In the genomic region with DNA sequence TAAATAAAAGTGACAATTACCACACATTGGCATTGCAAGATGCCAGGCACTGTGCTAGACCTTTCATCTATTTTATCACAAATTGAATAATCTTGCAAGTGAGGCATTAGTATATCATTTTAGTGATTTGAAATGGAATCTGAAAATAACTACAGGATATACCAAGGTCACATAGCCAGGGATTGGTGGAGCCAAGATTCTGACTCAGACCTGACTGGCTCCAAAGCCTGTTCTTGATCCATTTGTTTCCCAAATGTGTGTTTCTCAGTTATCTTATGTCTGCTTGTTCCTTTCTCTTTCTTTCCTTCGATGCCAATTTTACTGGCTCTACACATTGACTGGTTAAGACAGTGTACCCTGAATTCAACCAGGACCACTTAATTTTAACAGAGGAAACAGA, we compare ENCODE assay signal across 20 cellular contexts.
"Had no signal": no experiment of that assay in that cellular context is flagged by ENCODE, and none has a peak within 500 bp of the region (broad histone marks: within the 10 kb centered on the region; RNA-seq: fewer than 3 reads in every experiment).

No MANE protein-coding gene starts in this region.

- H3K4me1 ChIP-seq: colonic mucosa, prostate gland, right lobe of liver, spleen, upper lobe of left lung had no signal

- H3K36me3 Mint-ChIP-seq: natural killer cell treated with Interleukin-12 subunit alpha and Interleukin-12 subunit beta and Interleukin-15 and Interleukin-18, amount 100 ng/mL, for 72 hours had no signal

- H3K9me3 ChIP-seq: colonic mucosa, prostate gland, right lobe of liver, spleen, upper lobe of left lung had no signal

- H3K27ac ChIP-seq: colonic mucosa, prostate gland, right lobe of liver, upper lobe of left lung, VCaP had no signal

- H3K4me3 ChIP-seq: colonic mucosa, prostate gland, right lobe of liver, spleen, upper lobe of left lung had no signal

- H3K4me3 Mint-ChIP-seq: activated CD8-positive, alpha-beta T cell treated with anti-CD3 and anti-CD28 coated beads for 36 hours; activated naive CD8-positive, alpha-beta T cell treated with anti-CD3 and anti-CD28 coated beads, Interleukin-2, amount 10 ng/mL, durations not matched to agents 7 days and 5 days; activated T-cell treated with anti-CD3 and anti-CD28 coated beads, Interleukin-2, amount 50 U/mL, for 72 hours; natural killer cell treated with Interleukin-12 subunit alpha and Interleukin-12 subunit beta and Interleukin-15 and Interleukin-18, amount 100 ng/mL, for 72 hours had no signal

- ATAC-seq: activated CD8-positive, alpha-beta T cell treated with anti-CD3 and anti-CD28 coated beads for 36 hours; activated T-cell treated with anti-CD3 and anti-CD28 coated beads, Interleukin-2, amount 50 U/mL, for 72 hours; left ventricle myocardium superior; natural killer cell treated with Interleukin-12 subunit alpha and Interleukin-12 subunit beta and Interleukin-15 and Interleukin-18, amount 100 ng/mL, for 72 hours; right lobe of liver had no signal

- DNase-seq: activated CD4-positive, alpha-beta T cell treated with anti-CD3 and anti-CD28 coated beads for 4 hours; activated CD8-positive, alpha-beta memory T cell treated with anti-CD3 and anti-CD28 coated beads, Interleukin-2, amount 50 U/mL, for 4 hours; activated CD8-positive, alpha-beta T cell treated with anti-CD3 and anti-CD28 coated beads for 36 hours; activated naive CD8-positive, alpha-beta T cell treated with anti-CD3 and anti-CD28 coated beads, Interleukin-2, amount 10 ng/mL, durations not matched to agents 7 days and 5 days; activated T-cell treated with anti-CD3 and anti-CD28 coated beads, Interleukin-2, amount 50 U/mL, for 72 hours; caudate nucleus; colonic mucosa; effector CD4-positive, alpha-beta T cell; left ventricle myocardium superior; mesenchymal stem cell; nucleus accumbens; right lobe of liver; spleen; stimulated activated CD4-positive, alpha-beta T cell treated with anti-CD3 and anti-CD28 coated beads, Interleukin-1b, Interleukin-23, amount 100 ng/mL, for 48 hours; stimulated activated naive CD4-positive, alpha-beta T cell; SW 1271; upper lobe of left lung had no signal

- H3K27ac Mint-ChIP-seq: activated CD8-positive, alpha-beta T cell treated with anti-CD3 and anti-CD28 coated beads for 36 hours; activated naive CD8-positive, alpha-beta T cell treated with anti-CD3 and anti-CD28 coated beads, Interleukin-2, amount 10 ng/mL, durations not matched to agents 7 days and 5 days; activated T-cell treated with anti-CD3 and anti-CD28 coated beads, Interleukin-2, amount 50 U/mL, for 72 hours; natural killer cell treated with Interleukin-12 subunit alpha and Interleukin-12 subunit beta and Interleukin-15 and Interleukin-18, amount 100 ng/mL, for 72 hours had no signal

- H3K27me3 ChIP-seq: colonic mucosa, right lobe of liver, spleen, upper lobe of left lung had no signal

- H3K36me3 ChIP-seq: colonic mucosa, prostate gland, right lobe of liver, spleen, upper lobe of left lung had no signal

- H3K27me3 Mint-ChIP-seq: activated CD8-positive, alpha-beta T cell treated with anti-CD3 and anti-CD28 coated beads for 36 hours; activated naive CD8-positive, alpha-beta T cell treated with anti-CD3 and anti-CD28 coated beads, Interleukin-2, amount 10 ng/mL, durations not matched to agents 7 days and 5 days; natural killer cell treated with Interleukin-12 subunit alpha and Interleukin-12 subunit beta and Interleukin-15 and Interleukin-18, amount 100 ng/mL, for 72 hours had no signal

- H3K9me3 Mint-ChIP-seq: activated CD8-positive, alpha-beta T cell treated with anti-CD3 and anti-CD28 coated beads for 36 hours; activated T-cell treated with anti-CD3 and anti-CD28 coated beads, Interleukin-2, amount 50 U/mL, for 72 hours; natural killer cell treated with Interleukin-12 subunit alpha and Interleukin-12 subunit beta and Interleukin-15 and Interleukin-18, amount 100 ng/mL, for 72 hours had no signal

- H3K4me1 Mint-ChIP-seq: activated naive CD8-positive, alpha-beta T cell treated with anti-CD3 and anti-CD28 coated beads, Interleukin-2, amount 10 ng/mL, durations not matched to agents 7 days and 5 days had no signal
